In genomic region chr13:111216166-111216960, GRCh38 we compare ENCODE assay signal across 8 cellular contexts.
DNase-seq lines count a peak whose midpoint lies in the region; ATAC-seq, FAIRE-seq and TF ChIP-seq lines count a peak whose summit lies in the region.

No MANE protein-coding gene starts in this region.

- peak overlapping the region in 9 of 12 donors; percentile 8 to 65 (median 22) for H3K27ac ChIP-seq in heart left ventricle

- 72 to 81% (median 77%) methylated on average over 15 of the region's 15 CpGs for WGBS in heart left ventricle, 4 donors

- peaks cover 30% of the 10 kb centered on the region for H3K4me1 Mint-ChIP-seq in activated T-helper 17 cell treated with anti-CD3 and anti-CD28 coated beads, Interleukin-2, amount 50 U/mL, for 72 hours

- peak; percentile 69 for FAIRE-seq in GM12892 (lab: Jason Lieb, UNC)

- peaks cover 48% of the 10 kb centered on the region for H3K36me3 Mint-ChIP-seq in activated T-helper 17 cell treated with anti-CD3 and anti-CD28 coated beads, Interleukin-2, amount 50 U/mL, for 72 hours (ENCODE audit: low read depth)

- peaks cover 0 to 25% (median 9%) of the 10 kb centered on the region in 9 donors for H3K36me3 ChIP-seq in heart left ventricle

- TF ChIP-seq POLR2A in GM12892 (IDR thresholded peaks at IDR 0.05; ENCODE audit: low read depth, low read length), result no peak
- TF ChIP-seq POLR2A in heart left ventricle (IDR thresholded peaks at IDR 0.05), result no peak

- intact Hi-C loops in heart left ventricle (cut with DNase I), result loop anchor here (5.0 to 10.0 kb wide), 7 partner anchors 39 to 302 kb away; partner anchors contain the start of gene ANKRD10 (in 4 of the 10)

- H3K4me3 Mint-ChIP-seq in activated T-helper 17 cell treated with anti-CD3 and anti-CD28 coated beads, Interleukin-2, amount 50 U/mL, for 72 hours, result no peak overlapping the region

- H3K9me3 Mint-ChIP-seq in activated T-helper 17 cell treated with anti-CD3 and anti-CD28 coated beads, Interleukin-2, amount 50 U/mL, for 72 hours, result no peaks in the 10 kb centered on the region

- TF ChIP-seq CTCF in AG09309 (IDR thresholded peaks at IDR 0.05; ENCODE audit: control insufficient read depth, insufficient read depth, low read depth, low read length, missing control alignments) (peak; percentile 52), heart left ventricle (IDR thresholded peaks at IDR 0.05) (peak in 11 of 12 donors; percentile 19 to 57 (median 42))

- no peaks in the 10 kb centered on the region for H3K9me3 ChIP-seq in heart left ventricle

- H3K27ac Mint-ChIP-seq in activated T-helper 17 cell treated with anti-CD3 and anti-CD28 coated beads, Interleukin-2, amount 50 U/mL, for 72 hours, result peak overlapping the region; percentile 63

- no peak overlapping the region for H3K4me3 ChIP-seq in AG09309 (ENCODE audit: control insufficient read depth, low read depth, low read length)
- H3K4me3 ChIP-seq in heart left ventricle, result no peak overlapping the region

- H3K27me3 Mint-ChIP-seq in activated T-helper 17 cell treated with anti-CD3 and anti-CD28 coated beads, Interleukin-2, amount 50 U/mL, for 72 hours, result no peaks in the 10 kb centered on the region

- no peaks in the 10 kb centered on the region for H3K27me3 ChIP-seq in heart left ventricle

- DNase-seq in AG09309 (ENCODE audit: low read depth), result no peak
- DNase-seq in GM12892 (ENCODE audit: insufficient read length), result peak; percentile 45
- peak; percentile 50 for DNase-seq in NCI-H2029 (lab: John Stamatoyannopoulos, UW)
- DNase-seq in heart left ventricle, result peak in 1 of 5 donors; percentile 37
- peak; percentile 34 to 47 for DNase-seq in stimulated activated CD4-positive, alpha-beta T cell treated with anti-CD3 and anti-CD28 coated beads, Interleukin-2, amount 100 ng/mL, for 24 hours
- no peak for DNase-seq in UCSD-AML1 (lab: John Stamatoyannopoulos, UW; ENCODE audit: unreplicated experiment)

- peak; percentile 46 for ATAC-seq in activated T-helper 17 cell treated with anti-CD3 and anti-CD28 coated beads, Interleukin-2, amount 50 U/mL, for 72 hours (replicated peaks)
- ATAC-seq in heart left ventricle, result peak; percentile 40 to 61 (median 43)
- ATAC-seq in HG03432 (IDR thresholded peaks at IDR 0.05; ENCODE audit: unreplicated experiment), result no peak

- H3K4me1 ChIP-seq in heart left ventricle, result peaks cover 0 to 92% (median 73%) of the 10 kb centered on the region in 12 donors

Comparison
In these comparisons a context has a peak if more than half of its experiments do, and no peak if none do; other contexts are left out.
1. DNase-seq: peak in GM12892 (single experiment), NCI-H2029 (single experiment) and stimulated activated CD4-positive, alpha-beta T cell treated with anti-CD3 and anti-CD28 coated beads, Interleukin-2, amount 100 ng/mL, for 24 hours (2 of 2); none in AG09309 (single experiment) and UCSD-AML1 (single experiment).